ENCODE assay signal across 17 cellular contexts in the genomic region with DNA sequence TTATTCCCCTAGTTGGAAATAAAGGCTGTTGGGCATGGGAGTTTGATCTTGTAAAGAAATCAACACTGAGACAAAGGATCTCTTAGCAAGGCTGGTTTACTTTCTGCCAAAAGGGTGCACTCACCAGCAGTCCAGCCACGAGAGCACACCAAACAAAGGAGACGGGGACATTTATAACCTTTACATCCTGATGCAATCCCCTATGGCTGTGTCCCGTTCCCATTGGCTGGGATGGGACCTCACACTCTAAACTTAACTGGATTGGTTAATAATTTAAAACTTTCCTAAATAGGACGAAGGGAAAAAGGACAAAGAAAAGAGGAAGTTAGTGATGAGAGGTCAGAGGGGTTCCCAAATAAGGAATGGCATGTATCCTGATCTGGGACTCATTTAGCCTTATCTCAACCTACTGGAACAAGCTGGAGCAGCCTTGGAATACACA. TPM values are rescaled to one million over a fixed set of nuclear protein-coding genes. Genes with fewer than 3 reads are reported as not detected.
DNase-seq lines count a peak whose midpoint lies in the region; ATAC-seq and TF ChIP-seq lines count a peak whose summit lies in the region.
"Had no signal": no experiment of that assay in that cellular context is flagged by ENCODE, and none has a peak within 500 bp of the region (broad histone marks: within the 10 kb centered on the region; RNA-seq: fewer than 3 reads in every experiment).

No MANE protein-coding gene starts in this region.

- H3K27me3 ChIP-seq in iPS-18a (ENCODE audit: control insufficient read depth, insufficient read depth, low read length) (no peaks in the 10 kb centered on the region), smooth muscle cell (ENCODE audit: low read depth) (no peaks in the 10 kb centered on the region)
- H3K27me3 ChIP-seq: dorsolateral prefrontal cortex had no signal

- DNase-seq in OCI-M1 (lab: John Stamatoyannopoulos, UW), result peak; percentile 49
- DNase-seq in epithelial cell of prostate (ENCODE audit: low read depth, low spot score), result no peak
- no peak for DNase-seq in smooth muscle cell (lab: John Stamatoyannopoulos, UW; ENCODE audit: unreplicated experiment)
- no peak for DNase-seq in activated gamma-delta T cell (lab: John Stamatoyannopoulos, UW)
- DNase-seq in amygdala (lab: John Stamatoyannopoulos, UW), result no peak
- no peak for DNase-seq in activated CD4-positive, alpha-beta T cell treated with anti-CD3 and anti-CD28 coated beads for 4 hours
- DNase-seq: activated CD4-positive, alpha-beta T cell treated with anti-CD3 and anti-CD28 coated beads, Interleukin-2, amount 50 U/mL, for 4 hours; activated T-cell treated with anti-CD3 and anti-CD28 coated beads, Interleukin-2, amount 50 U/mL, for 48 hours; dorsolateral prefrontal cortex; foreskin melanocyte; NK-92 treated with Interleukin-12 subunit alpha and Interleukin-12 subunit beta, amount 100 ng/mL, for 24 hours; occipital lobe; SIG-M5; stimulated activated naive CD8-positive, alpha-beta T cell treated with anti-CD3 and anti-CD28 coated beads, Interleukin-15, amount 100 ng/mL, for 72 hours; T-helper 9 cell had no signal

- H3K9me3 ChIP-seq in iPS-18a (ENCODE audit: control insufficient read depth, low read depth, low read length), result no peaks in the 10 kb centered on the region
- H3K9me3 ChIP-seq in smooth muscle cell (replicated peaks; ENCODE audit: low read depth), result no peaks in the 10 kb centered on the region

- peak overlapping the region; percentile 14 for H3K27ac ChIP-seq in epithelial cell of prostate
- peak overlapping the region; percentile 2 for H3K27ac ChIP-seq in iPS-18a (ENCODE audit: low read length)
- H3K27ac ChIP-seq in smooth muscle cell (ENCODE audit: low read depth), result peak overlapping the region; percentile 70
- H3K27ac ChIP-seq: dorsolateral prefrontal cortex had no signal

- peak overlapping the region; percentile 72 for H3K4me2 ChIP-seq in smooth muscle cell

- no peak for TF ChIP-seq CTCF in smooth muscle cell (IDR thresholded peaks at IDR 0.05; ENCODE audit: borderline replicate concordance, insufficient read depth, poor library complexity, severe bottlenecking)

- peak overlapping the region; percentile 21 for H2AFZ ChIP-seq in smooth muscle cell (ENCODE audit: low read depth)

- ATAC-seq in HG02973 (IDR thresholded peaks at IDR 0.05; ENCODE audit: unreplicated experiment), result no peak
- ATAC-seq: stimulated activated naive CD8-positive, alpha-beta T cell treated with anti-CD3 and anti-CD28 coated beads, Interleukin-15, amount 100 ng/mL, for 72 hours had no signal

- H3K79me2 ChIP-seq in smooth muscle cell (ENCODE audit: low read depth), result peaks cover 98% of the 10 kb centered on the region

- H4K20me1 ChIP-seq in smooth muscle cell (ENCODE audit: low read depth), result peaks cover 38% of the 10 kb centered on the region

- H3K36me3 ChIP-seq in iPS-18a (ENCODE audit: control insufficient read depth, low read depth, low read length), result peaks cover 3% of the 10 kb centered on the region
- no peaks in the 10 kb centered on the region for H3K36me3 ChIP-seq in smooth muscle cell (ENCODE audit: low read depth)

- H3K9ac ChIP-seq in iPS-18a (ENCODE audit: low read length) (peak overlapping the region; percentile 29), smooth muscle cell (ENCODE audit: low read depth) (no peak overlapping the region)

- WGBS in smooth muscle cell (ENCODE audit: low lambda C conversion rate), result 35% methylated on average over 4 of the region's 4 CpGs

- H3K4me3 ChIP-seq in iPS-18a (ENCODE audit: low read length), result no peak overlapping the region
- peak overlapping the region; percentile 11 for H3K4me3 ChIP-seq in smooth muscle cell
- H3K4me3 ChIP-seq: dorsolateral prefrontal cortex had no signal

- H3F3A ChIP-seq in smooth muscle cell (ENCODE audit: low read depth), result peaks cover 17% of the 10 kb centered on the region

- H3K4me1 ChIP-seq in iPS-18a (ENCODE audit: control insufficient read depth, low read depth, low read length) (peaks cover 10% of the 10 kb centered on the region), smooth muscle cell (ENCODE audit: low read depth) (peaks cover 14% of the 10 kb centered on the region)

RNA-seq across cellular contexts. Expression of a gene that starts 17.9 kb away (rescaled TPM):
- total RNA-seq in smooth muscle cell, result 57.9 and 73.3 TPM in 2 replicates
- 19.1 and 33.0 TPM in 2 replicates for polyA plus RNA-seq in smooth muscle cell

Comparison
In these comparisons a context has a peak if more than half of its experiments do, and no peak if none do; other contexts are left out.
1. H3K27ac ChIP-seq: peak in every context shown above with its lines; median percentile 70 in smooth muscle cell; 14 in epithelial cell of prostate; 2 in iPS-18a.